Comparison of ENCODE assay signal across 1 cellular context in the genomic region with DNA sequence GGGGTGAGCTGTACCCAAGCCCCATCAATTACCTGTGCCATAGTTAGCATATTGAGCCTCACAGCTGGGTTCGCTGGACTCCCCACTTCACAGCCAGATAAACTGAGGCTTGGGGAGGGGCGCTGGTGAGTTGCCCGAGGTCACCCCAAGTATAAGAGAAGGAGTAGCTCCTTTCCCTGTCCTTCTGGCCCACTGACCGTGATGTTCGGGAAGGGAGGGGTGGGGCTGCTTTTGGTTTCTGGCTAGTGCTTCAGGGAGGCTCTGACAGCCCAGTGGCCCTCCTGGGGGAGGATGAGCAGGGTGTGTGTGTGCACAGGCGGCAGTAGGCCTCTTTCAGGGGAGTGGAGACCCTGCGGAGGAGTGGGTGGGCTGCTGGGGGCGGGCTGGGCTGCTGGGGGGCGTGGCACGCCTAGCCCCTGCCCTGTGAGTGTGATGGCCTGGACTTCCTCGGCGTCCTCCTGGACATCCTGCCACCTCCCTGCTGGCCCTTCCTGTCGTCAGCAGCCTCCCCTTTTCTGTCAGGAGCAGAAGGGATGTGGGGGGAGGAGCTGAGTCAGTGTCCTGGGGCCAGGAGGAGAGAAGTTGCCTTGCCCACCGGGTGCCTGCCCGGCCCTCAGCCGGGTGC.
TF ChIP-seq lines count a peak whose summit lies in the region.

No MANE protein-coding gene starts in this region.

TF ChIP-seq in HepG2, 621 proteins besides CTCF, POLR2A, EP300 and RAD21 (continued from another document and continues in another):
- TF ChIP-seq, protein P1, sequence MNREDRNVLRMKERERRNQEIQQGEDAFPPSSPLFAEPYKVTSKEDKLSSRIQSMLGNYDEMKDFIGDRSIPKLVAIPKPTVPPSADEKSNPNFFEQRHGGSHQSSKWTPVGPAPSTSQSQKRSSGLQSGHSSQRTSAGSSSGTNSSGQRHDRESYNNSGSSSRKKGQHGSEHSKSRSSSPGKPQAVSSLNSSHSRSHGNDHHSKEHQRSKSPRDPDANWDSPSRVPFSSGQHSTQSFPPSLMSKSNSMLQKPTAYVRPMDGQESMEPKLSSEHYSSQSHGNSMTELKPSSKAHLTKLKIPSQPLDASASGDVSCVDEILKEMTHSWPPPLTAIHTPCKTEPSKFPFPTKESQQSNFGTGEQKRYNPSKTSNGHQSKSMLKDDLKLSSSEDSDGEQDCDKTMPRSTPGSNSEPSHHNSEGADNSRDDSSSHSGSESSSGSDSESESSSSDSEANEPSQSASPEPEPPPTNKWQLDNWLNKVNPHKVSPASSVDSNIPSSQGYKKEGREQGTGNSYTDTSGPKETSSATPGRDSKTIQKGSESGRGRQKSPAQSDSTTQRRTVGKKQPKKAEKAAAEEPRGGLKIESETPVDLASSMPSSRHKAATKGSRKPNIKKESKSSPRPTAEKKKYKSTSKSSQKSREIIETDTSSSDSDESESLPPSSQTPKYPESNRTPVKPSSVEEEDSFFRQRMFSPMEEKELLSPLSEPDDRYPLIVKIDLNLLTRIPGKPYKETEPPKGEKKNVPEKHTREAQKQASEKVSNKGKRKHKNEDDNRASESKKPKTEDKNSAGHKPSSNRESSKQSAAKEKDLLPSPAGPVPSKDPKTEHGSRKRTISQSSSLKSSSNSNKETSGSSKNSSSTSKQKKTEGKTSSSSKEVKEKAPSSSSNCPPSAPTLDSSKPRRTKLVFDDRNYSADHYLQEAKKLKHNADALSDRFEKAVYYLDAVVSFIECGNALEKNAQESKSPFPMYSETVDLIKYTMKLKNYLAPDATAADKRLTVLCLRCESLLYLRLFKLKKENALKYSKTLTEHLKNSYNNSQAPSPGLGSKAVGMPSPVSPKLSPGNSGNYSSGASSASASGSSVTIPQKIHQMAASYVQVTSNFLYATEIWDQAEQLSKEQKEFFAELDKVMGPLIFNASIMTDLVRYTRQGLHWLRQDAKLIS (CRISPR knock-in tag; IDR thresholded peaks at IDR 0.05) = no peak
- TF ChIP-seq SETDB1 (CRISPR knock-in tag; IDR thresholded peaks at IDR 0.05; ENCODE audit: borderline replicate concordance) = no peak
- no peak for TF ChIP-seq ZMYM2 (CRISPR knock-in tag; IDR thresholded peaks at IDR 0.05)
- TF ChIP-seq, protein P2, sequence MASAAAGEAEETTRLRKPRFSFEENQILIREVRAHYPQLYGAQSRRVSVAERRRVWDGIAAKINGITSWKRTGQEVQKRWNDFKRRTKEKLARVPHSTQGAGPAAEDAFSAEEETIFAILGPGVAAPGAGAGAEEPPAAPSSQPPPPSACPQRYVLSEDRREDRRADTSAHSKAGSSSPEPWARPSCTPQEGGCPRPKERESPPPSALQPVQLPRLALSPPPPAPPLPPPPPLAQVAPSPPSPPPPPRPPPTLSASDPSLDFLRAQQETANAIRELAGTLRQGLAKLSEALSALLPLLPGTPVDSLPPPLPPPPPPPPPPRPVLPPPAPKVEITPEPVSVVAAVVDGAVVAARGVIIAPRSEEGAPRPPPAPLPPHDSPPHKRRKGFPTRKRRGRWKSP (CRISPR knock-in tag; IDR thresholded peaks at IDR 0.05) = no peak
- TF ChIP-seq ZFP1 (CRISPR knock-in tag; IDR thresholded peaks at IDR 0.05) = no peak
- TF ChIP-seq, protein P3, sequence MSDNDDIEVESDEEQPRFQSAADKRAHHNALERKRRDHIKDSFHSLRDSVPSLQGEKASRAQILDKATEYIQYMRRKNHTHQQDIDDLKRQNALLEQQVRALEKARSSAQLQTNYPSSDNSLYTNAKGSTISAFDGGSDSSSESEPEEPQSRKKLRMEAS (IDR thresholded peaks at IDR 0.05) = 0 out of 2 replicates have a peak, but pooled peaks have one; percentile 18
- no peak for TF ChIP-seq NONO (IDR thresholded peaks at IDR 0.05)
- TF ChIP-seq NONO (CRISPR knock-in tag; conservative IDR thresholded peaks at IDR 0.05) = 0 out of 2 replicates have a peak, but pooled peaks have one; percentile 3
- no peak for TF ChIP-seq SAFB2 (CRISPR knock-in tag; IDR thresholded peaks at IDR 0.05; ENCODE audit: borderline replicate concordance, low read depth)
- no peak for TF ChIP-seq ZNF24 (IDR thresholded peaks at IDR 0.05)
- TF ChIP-seq, protein P4, sequence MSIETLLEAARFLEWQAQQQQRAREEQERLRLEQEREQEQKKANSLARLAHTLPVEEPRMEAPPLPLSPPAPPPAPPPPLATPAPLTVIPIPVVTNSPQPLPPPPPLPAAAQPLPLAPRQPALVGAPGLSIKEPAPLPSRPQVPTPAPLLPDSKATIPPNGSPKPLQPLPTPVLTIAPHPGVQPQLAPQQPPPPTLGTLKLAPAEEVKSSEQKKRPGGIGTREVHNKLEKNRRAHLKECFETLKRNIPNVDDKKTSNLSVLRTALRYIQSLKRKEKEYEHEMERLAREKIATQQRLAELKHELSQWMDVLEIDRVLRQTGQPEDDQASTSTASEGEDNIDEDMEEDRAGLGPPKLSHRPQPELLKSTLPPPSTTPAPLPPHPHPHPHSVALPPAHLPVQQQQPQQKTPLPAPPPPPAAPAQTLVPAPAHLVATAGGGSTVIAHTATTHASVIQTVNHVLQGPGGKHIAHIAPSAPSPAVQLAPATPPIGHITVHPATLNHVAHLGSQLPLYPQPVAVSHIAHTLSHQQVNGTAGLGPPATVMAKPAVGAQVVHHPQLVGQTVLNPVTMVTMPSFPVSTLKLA (IDR thresholded peaks at IDR 0.05) = no peak
- TF ChIP-seq TBX2 (CRISPR knock-in tag; IDR thresholded peaks at IDR 0.05; ENCODE audit: borderline replicate concordance) = no peak
- no peak for TF ChIP-seq CC2D1A (CRISPR knock-in tag; IDR thresholded peaks at IDR 0.05)
- TF ChIP-seq, protein P5, sequence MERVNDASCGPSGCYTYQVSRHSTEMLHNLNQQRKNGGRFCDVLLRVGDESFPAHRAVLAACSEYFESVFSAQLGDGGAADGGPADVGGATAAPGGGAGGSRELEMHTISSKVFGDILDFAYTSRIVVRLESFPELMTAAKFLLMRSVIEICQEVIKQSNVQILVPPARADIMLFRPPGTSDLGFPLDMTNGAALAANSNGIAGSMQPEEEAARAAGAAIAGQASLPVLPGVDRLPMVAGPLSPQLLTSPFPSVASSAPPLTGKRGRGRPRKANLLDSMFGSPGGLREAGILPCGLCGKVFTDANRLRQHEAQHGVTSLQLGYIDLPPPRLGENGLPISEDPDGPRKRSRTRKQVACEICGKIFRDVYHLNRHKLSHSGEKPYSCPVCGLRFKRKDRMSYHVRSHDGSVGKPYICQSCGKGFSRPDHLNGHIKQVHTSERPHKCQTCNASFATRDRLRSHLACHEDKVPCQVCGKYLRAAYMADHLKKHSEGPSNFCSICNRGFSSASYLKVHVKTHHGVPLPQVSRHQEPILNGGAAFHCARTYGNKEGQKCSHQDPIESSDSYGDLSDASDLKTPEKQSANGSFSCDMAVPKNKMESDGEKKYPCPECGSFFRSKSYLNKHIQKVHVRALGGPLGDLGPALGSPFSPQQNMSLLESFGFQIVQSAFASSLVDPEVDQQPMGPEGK (CRISPR knock-in tag; IDR thresholded peaks at IDR 0.05) = no peak
- TF ChIP-seq PLRG1 (conservative IDR thresholded peaks at IDR 0.05) = no peak
- no peak for TF ChIP-seq ETV6 (CRISPR knock-in tag; conservative IDR thresholded peaks at IDR 0.05)
- no peak for TF ChIP-seq ADNP (CRISPR knock-in tag; IDR thresholded peaks at IDR 0.05)
- no peak for TF ChIP-seq ZNF501 (CRISPR knock-in tag; IDR thresholded peaks at IDR 0.05)
- TF ChIP-seq ZBTB20 (CRISPR knock-in tag; IDR thresholded peaks at IDR 0.05; ENCODE audit: borderline replicate concordance, low read depth) = no peak
- TF ChIP-seq, protein P6, sequence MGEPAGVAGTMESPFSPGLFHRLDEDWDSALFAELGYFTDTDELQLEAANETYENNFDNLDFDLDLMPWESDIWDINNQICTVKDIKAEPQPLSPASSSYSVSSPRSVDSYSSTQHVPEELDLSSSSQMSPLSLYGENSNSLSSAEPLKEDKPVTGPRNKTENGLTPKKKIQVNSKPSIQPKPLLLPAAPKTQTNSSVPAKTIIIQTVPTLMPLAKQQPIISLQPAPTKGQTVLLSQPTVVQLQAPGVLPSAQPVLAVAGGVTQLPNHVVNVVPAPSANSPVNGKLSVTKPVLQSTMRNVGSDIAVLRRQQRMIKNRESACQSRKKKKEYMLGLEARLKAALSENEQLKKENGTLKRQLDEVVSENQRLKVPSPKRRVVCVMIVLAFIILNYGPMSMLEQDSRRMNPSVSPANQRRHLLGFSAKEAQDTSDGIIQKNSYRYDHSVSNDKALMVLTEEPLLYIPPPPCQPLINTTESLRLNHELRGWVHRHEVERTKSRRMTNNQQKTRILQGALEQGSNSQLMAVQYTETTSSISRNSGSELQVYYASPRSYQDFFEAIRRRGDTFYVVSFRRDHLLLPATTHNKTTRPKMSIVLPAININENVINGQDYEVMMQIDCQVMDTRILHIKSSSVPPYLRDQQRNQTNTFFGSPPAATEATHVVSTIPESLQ (CRISPR knock-in tag; conservative IDR thresholded peaks at IDR 0.05) = no peak
- TF ChIP-seq, protein P7, sequence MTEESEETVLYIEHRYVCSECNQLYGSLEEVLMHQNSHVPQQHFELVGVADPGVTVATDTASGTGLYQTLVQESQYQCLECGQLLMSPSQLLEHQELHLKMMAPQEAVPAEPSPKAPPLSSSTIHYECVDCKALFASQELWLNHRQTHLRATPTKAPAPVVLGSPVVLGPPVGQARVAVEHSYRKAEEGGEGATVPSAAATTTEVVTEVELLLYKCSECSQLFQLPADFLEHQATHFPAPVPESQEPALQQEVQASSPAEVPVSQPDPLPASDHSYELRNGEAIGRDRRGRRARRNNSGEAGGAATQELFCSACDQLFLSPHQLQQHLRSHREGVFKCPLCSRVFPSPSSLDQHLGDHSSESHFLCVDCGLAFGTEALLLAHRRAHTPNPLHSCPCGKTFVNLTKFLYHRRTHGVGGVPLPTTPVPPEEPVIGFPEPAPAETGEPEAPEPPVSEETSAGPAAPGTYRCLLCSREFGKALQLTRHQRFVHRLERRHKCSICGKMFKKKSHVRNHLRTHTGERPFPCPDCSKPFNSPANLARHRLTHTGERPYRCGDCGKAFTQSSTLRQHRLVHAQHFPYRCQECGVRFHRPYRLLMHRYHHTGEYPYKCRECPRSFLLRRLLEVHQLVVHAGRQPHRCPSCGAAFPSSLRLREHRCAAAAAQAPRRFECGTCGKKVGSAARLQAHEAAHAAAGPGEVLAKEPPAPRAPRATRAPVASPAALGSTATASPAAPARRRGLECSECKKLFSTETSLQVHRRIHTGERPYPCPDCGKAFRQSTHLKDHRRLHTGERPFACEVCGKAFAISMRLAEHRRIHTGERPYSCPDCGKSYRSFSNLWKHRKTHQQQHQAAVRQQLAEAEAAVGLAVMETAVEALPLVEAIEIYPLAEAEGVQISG (CRISPR knock-in tag; IDR thresholded peaks at IDR 0.05) = 0 out of 2 replicates have a peak, but pooled peaks have one; percentile 10
- no peak for TF ChIP-seq SIX4 (CRISPR knock-in tag; IDR thresholded peaks at IDR 0.05)
- no peak for TF ChIP-seq ZKSCAN8 (CRISPR knock-in tag; IDR thresholded peaks at IDR 0.05; ENCODE audit: borderline replicate concordance)
- TF ChIP-seq TBL1XR1 (IDR thresholded peaks at IDR 0.05; ENCODE audit: borderline replicate concordance, low read length, partially characterized antibody) = no peak
- no peak; the same call in 1 of the 2 replicates for TF ChIP-seq SAP130 (CRISPR knock-in tag; IDR thresholded peaks at IDR 0.05; ENCODE audit: low read depth)
- TF ChIP-seq, protein P8, sequence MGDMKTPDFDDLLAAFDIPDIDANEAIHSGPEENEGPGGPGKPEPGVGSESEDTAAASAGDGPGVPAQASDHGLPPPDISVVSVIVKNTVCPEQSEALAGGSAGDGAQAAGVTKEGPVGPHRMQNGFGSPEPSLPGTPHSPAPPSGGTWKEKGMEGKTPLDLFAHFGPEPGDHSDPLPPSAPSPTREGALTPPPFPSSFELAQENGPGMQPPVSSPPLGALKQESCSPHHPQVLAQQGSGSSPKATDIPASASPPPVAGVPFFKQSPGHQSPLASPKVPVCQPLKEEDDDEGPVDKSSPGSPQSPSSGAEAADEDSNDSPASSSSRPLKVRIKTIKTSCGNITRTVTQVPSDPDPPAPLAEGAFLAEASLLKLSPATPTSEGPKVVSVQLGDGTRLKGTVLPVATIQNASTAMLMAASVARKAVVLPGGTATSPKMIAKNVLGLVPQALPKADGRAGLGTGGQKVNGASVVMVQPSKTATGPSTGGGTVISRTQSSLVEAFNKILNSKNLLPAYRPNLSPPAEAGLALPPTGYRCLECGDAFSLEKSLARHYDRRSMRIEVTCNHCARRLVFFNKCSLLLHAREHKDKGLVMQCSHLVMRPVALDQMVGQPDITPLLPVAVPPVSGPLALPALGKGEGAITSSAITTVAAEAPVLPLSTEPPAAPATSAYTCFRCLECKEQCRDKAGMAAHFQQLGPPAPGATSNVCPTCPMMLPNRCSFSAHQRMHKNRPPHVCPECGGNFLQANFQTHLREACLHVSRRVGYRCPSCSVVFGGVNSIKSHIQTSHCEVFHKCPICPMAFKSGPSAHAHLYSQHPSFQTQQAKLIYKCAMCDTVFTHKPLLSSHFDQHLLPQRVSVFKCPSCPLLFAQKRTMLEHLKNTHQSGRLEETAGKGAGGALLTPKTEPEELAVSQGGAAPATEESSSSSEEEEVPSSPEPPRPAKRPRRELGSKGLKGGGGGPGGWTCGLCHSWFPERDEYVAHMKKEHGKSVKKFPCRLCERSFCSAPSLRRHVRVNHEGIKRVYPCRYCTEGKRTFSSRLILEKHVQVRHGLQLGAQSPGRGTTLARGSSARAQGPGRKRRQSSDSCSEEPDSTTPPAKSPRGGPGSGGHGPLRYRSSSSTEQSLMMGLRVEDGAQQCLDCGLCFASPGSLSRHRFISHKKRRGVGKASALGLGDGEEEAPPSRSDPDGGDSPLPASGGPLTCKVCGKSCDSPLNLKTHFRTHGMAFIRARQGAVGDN (CRISPR knock-in tag; IDR thresholded peaks at IDR 0.05) = no peak; the same call in 1 of the 2 replicates
- TF ChIP-seq NFE2 (CRISPR knock-in tag; IDR thresholded peaks at IDR 0.05) = no peak
- TF ChIP-seq ZNF441 (CRISPR knock-in tag; IDR thresholded peaks at IDR 0.05; ENCODE audit: borderline replicate concordance) = no peak
- TF ChIP-seq TAF1 (CRISPR knock-in tag; IDR thresholded peaks at IDR 0.05) = no peak
- TF ChIP-seq, protein P9, sequence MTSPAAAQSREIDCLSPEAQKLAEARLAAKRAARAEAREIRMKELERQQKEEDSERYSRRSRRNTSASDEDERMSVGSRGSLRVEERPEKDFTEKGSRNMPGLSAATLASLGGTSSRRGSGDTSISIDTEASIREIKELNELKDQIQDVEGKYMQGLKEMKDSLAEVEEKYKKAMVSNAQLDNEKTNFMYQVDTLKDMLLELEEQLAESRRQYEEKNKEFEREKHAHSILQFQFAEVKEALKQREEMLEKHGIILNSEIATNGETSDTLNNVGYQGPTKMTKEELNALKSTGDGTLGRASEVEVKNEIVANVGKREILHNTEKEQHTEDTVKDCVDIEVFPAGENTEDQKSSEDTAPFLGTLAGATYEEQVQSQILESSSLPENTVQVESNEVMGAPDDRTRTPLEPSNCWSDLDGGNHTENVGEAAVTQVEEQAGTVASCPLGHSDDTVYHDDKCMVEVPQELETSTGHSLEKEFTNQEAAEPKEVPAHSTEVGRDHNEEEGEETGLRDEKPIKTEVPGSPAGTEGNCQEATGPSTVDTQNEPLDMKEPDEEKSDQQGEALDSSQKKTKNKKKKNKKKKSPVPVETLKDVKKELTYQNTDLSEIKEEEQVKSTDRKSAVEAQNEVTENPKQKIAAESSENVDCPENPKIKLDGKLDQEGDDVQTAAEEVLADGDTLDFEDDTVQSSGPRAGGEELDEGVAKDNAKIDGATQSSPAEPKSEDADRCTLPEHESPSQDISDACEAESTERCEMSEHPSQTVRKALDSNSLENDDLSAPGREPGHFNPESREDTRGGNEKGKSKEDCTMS (CRISPR knock-in tag; conservative IDR thresholded peaks at IDR 0.05) = no peak
